ENCODE assay signal across 7 cellular contexts in the genomic region with DNA sequence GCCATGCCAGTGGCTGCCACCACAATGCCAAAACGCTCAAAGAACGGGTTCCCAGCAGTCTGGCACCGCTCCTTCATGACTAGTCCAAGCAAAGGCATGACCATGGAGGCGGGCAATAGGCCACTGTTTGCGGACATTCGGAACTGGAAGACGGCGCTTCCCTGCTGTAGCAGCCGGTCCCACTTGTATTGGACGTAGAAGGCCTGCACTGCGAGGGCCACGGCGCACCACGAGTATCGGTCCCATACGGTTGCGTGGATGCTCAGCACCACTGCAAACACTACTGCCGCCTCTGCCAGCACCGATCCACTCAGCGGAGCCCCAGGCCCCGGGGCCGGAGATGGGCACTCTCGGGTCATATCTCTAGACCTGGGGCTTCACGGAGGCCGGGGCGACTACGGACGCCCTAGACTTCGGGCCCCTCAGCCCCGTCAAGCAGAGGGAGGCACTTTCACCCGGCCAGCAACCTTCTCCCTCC. TPM values are rescaled to one million over a fixed set of nuclear protein-coding genes. Genes with fewer than 3 reads are reported as not detected.
A peak's percentile ranks its signal among the peaks of the same experiment; 100 is the strongest.
DNase-seq lines count a peak whose midpoint lies in the region; ATAC-seq, FAIRE-seq and TF ChIP-seq lines count a peak whose summit lies in the region.

No MANE protein-coding gene starts in this region.

- FAIRE-seq in urothelium cell line (lab: Jason Lieb, UNC), result no peak

- H3K36me3 ChIP-seq in SJCRH30 (peaks cover 31% of the 10 kb centered on the region), testis (ENCODE audit: low read depth, missing control alignments) (no peaks in the 10 kb centered on the region)

- TF ChIP-seq POLR2A in lower leg skin (IDR thresholded peaks at IDR 0.05) (no peak), testis (IDR thresholded peaks at IDR 0.05) (no peak)

- peak; percentile 24 for ATAC-seq in HG02678 (IDR thresholded peaks at IDR 0.05; ENCODE audit: unreplicated experiment)

- H3K27ac ChIP-seq in SJCRH30, result peak overlapping the region; percentile 82
- H3K27ac ChIP-seq in testis, result peak overlapping the region; percentile 80 to 96

- H3K4me1 ChIP-seq in SJCRH30 (peaks cover 6% of the 10 kb centered on the region), testis (peaks cover 12% of the 10 kb centered on the region)

- H3K9me3 ChIP-seq in SJCRH30 (replicated peaks), result no peaks in the 10 kb centered on the region
- no peaks in the 10 kb centered on the region for H3K9me3 ChIP-seq in testis

- peak overlapping the region; percentile 85 for H3K4me3 ChIP-seq in GM12865 (ENCODE audit: low read depth, low read length)
- peak overlapping the region; percentile 95 for H3K4me3 ChIP-seq in SJCRH30
- H3K4me3 ChIP-seq in lower leg skin (ENCODE audit: low read depth, poor library complexity, severe bottlenecking), result peak overlapping the region; percentile 87
- peak overlapping the region; percentile 72 to 91 for H3K4me3 ChIP-seq in testis

- DNase-seq in GM12865 (ENCODE audit: low read depth), result peak; percentile 28
- DNase-seq in SJCRH30, result no peak
- DNase-seq in dermis blood vessel endothelial cell, result peak; percentile 47
- DNase-seq in lower leg skin (ENCODE audit: low spot score in 2 of 2), result no peak
- DNase-seq in testis, result peak; percentile 53
- no peak for DNase-seq in urothelium cell line (ENCODE audit: low spot score)

- WGBS in lower leg skin, 2 donors, result 3 to 4% methylated on average over 20 to 24 of the region's 31 CpGs
- WGBS in testis, 2 donors, result 0 to 5% methylated on average over 15 to 31 of the region's 31 CpGs

- H3K27me3 ChIP-seq in SJCRH30 (no peaks in the 10 kb centered on the region), testis (no peaks in the 10 kb centered on the region)

- intact Hi-C loops in lower leg skin (cut with DNase I; ENCODE audit: low total_unique reads), result no loop called here
- intact Hi-C loops in testis (cut with DNase I; ENCODE audit: low total_unique reads), result no loop called here

- TF ChIP-seq CTCF in GM12865 (IDR thresholded peaks at IDR 0.05; ENCODE audit: insufficient read depth, low read depth, low read length, missing control alignments) (no peak), lower leg skin (IDR thresholded peaks at IDR 0.05) (no peak), testis (IDR thresholded peaks at IDR 0.05) (no peak)

RNA-seq across cellular contexts. Expression of gene DOLK, which starts 0.4 kb away (rescaled TPM):
- 21.9 and 24.9 TPM in 2 replicates for total RNA-seq in SJCRH30 (2014; rRNA removed; shearing (Covaris generic))
- total RNA-seq in dermis blood vessel endothelial cell (38.4 and 45.6 TPM in 2 replicates), lower leg skin (10 to 100 TPM in 3 of 4 donors, 1 to 10 TPM in 1; 9.8 to 16.4 (median 11.9) TPM), testis (10 to 100 TPM; 26.4 to 29.4 TPM)
- 36.9 TPM for polyA plus RNA-seq in testis (ENCODE audit: insufficient read depth, low read depth, low replicate concordance)

RNA-seq across cellular contexts. Expression of gene NUP188, which starts 0.5 kb away (rescaled TPM):
- 132 and 136 TPM in 2 replicates for total RNA-seq in SJCRH30 (2014; rRNA removed; shearing (Covaris generic))
- total RNA-seq in dermis blood vessel endothelial cell, result 45.6 and 94.3 TPM in 2 replicates
- total RNA-seq in lower leg skin, result 10 to 100 TPM; 32.8 to 44.3 (median 36.1) TPM
- total RNA-seq in testis, result 100 to 1,000 TPM; 165 to 184 TPM
- polyA plus RNA-seq in testis (ENCODE audit: insufficient read depth, low read depth, low replicate concordance), result 241 TPM

RNA-seq across cellular contexts. Expression of gene PHYHD1, which starts 26.2 kb away (rescaled TPM):
- total RNA-seq in SJCRH30 (2014; rRNA removed; shearing (Covaris generic)), result 20.7 and 23.2 TPM in 2 replicates
- 0.85 TPM in 1 of 2 replicates, not detected in the other for total RNA-seq in dermis blood vessel endothelial cell
- total RNA-seq in lower leg skin, result 10 to 100 TPM; 31.3 to 60.2 (median 50.6) TPM
- total RNA-seq in testis, result 10 to 100 TPM; 10.9 to 18.5 TPM
- polyA plus RNA-seq in testis (ENCODE audit: insufficient read depth, low read depth, low replicate concordance), result 15.1 TPM

Comparison
In these comparisons a context has a peak if more than half of its experiments do, and no peak if none do; other contexts are left out.
1. DNase-seq: peak in GM12865 (single experiment), dermis blood vessel endothelial cell (single experiment) and testis (single experiment); none in SJCRH30 (0 of 2), lower leg skin (0 of 2) and urothelium cell line (single experiment).
2. Peak in every context shown above with its lines, with median percentiles within 50 percentile points of each other: H3K4me3 ChIP-seq.